ENCODE assay signal across 10 cellular contexts in the genomic region with DNA sequence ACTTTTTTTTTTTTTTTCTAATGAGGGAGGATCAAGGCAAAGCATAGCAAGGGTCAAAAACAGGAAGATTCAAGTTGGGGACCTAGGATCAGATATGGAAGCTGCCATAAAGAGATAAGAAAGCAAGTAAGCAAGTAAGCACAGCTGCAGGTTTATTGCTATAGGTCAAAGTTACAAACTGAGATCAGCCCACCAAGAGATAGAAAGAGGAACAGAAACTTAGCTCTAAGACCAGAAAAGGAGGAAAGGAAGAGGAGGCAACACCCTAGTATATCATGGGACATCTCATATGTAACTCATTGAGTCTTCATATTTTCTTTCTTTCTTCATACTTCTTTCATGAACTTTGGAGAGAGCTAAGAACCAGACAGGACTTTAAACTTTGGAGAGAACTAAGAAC.
DNase-seq lines count a peak whose midpoint lies in the region; ATAC-seq and TF ChIP-seq lines count a peak whose summit lies in the region.
"Had no signal": no experiment of that assay in that cellular context is flagged by ENCODE, and none has a peak within 500 bp of the region (broad histone marks: within the 10 kb centered on the region; RNA-seq: fewer than 3 reads in every experiment).

No MANE protein-coding gene starts in this region.

- DNase-seq in GM10266 (ENCODE audit: extremely low spot score) (peak; percentile 18), SKM-1 (lab: John Stamatoyannopoulos, UW; ENCODE audit: unreplicated experiment) (peak; percentile 34), posterior vena cava (ENCODE audit: low spot score) (no peak), NCI-H82 treated with DMSO at 0.1 percent for 48 hours (lab: John Stamatoyannopoulos, UW; ENCODE audit: unreplicated experiment) (no peak), Ammon's horn (ENCODE audit: low spot score) (no peak)
- no peak for DNase-seq in stimulated activated CD4-positive, alpha-beta T cell treated with anti-CD3 and anti-CD28 coated beads, Interleukin-12 subunit alpha, Interleukin-12 subunit beta, amount 100 ng/mL, for 4 hours
- DNase-seq: activated CD8-positive, alpha-beta memory T cell treated with anti-CD3 and anti-CD28 coated beads, Interleukin-2, amount 50 U/mL, for 48 hours; right lobe of liver had no signal

- peak; percentile 100 for ATAC-seq in GM21367 (IDR thresholded peaks at IDR 0.05; ENCODE audit: unreplicated experiment)
- peak; percentile 100 for ATAC-seq in HG03135 (IDR thresholded peaks at IDR 0.05; ENCODE audit: unreplicated experiment)

- no peak for TF ChIP-seq CTCF in GM10266 (IDR thresholded peaks at IDR 0.05; ENCODE audit: control insufficient read depth, insufficient read depth, low read depth, missing control alignments)

- intact Hi-C loops in posterior vena cava (cut with DNase I) = no loop called here

Comparison
In these comparisons a context has a peak if more than half of its experiments do, and no peak if none do; other contexts are left out.
1. DNase-seq: peak in GM10266 (single experiment) and SKM-1 (single experiment); none in posterior vena cava (single experiment), stimulated activated CD4-positive, alpha-beta T cell treated with anti-CD3 and anti-CD28 coated beads, Interleukin-12 subunit alpha, Interleukin-12 subunit beta, amount 100 ng/mL, for 4 hours (single experiment), NCI-H82 treated with DMSO at 0.1 percent for 48 hours (single experiment) and Ammon's horn (single experiment).